17 cellular contexts compared by ENCODE assay signal in the genomic region with DNA sequence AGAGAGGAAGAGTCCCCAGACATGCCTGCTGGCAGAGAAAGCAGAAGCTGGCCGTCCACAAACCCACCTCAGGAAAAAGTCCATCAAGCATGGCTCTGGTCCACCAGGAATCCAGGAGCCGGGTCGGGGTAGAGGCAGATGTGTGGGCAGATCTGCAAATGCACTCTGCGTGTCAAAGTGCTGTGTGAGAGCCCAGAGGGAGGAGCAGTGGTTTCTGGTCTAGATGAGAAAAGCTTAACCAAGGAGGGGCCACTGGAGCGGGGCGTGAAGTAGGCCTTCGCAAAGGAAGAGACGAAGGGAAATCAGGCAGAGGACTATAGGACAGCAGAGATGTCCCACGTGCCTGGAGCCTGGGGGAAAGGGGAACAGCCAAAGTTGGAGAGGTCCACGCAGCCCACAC.
"Had no signal": no experiment of that assay in that cellular context is flagged by ENCODE, and none has a peak within 500 bp of the region (broad histone marks: within the 10 kb centered on the region; RNA-seq: fewer than 3 reads in every experiment).

No MANE protein-coding gene starts in this region.

- H3K36me3 Mint-ChIP-seq: activated CD8-positive, alpha-beta memory T cell treated with anti-CD3 and anti-CD28 coated beads, Interleukin-2, amount 10 ng/mL, durations not matched to agents 7 days and 5 days had no signal

- H3K4me3 ChIP-seq: adrenal gland, cardiac muscle cell, dorsolateral prefrontal cortex, left lung, tibial nerve had no signal

- H3K36me3 ChIP-seq: adrenal gland, cardiac muscle cell, left lung, neutrophil, tibial nerve, WERI-Rb-1 had no signal

- H3K27me3 Mint-ChIP-seq: activated CD4-positive, alpha-beta memory T cell treated with anti-CD3 and anti-CD28 coated beads for 36 hours; activated CD8-positive, alpha-beta memory T cell treated with anti-CD3 and anti-CD28 coated beads, Interleukin-2, amount 10 ng/mL, durations not matched to agents 7 days and 5 days; T-helper 17 cell had no signal

- ATAC-seq: activated CD8-positive, alpha-beta memory T cell treated with anti-CD3 and anti-CD28 coated beads, Interleukin-2, amount 10 ng/mL, durations not matched to agents 7 days and 5 days; left lung; stimulated activated effector memory CD8-positive, alpha-beta T cell treated with anti-CD3 and anti-CD28 coated beads, Interleukin-12 subunit alpha, Interleukin-12 subunit beta, amount 100 ng/mL, for 72 hours; T-helper 17 cell had no signal

- H3K9me3 ChIP-seq: adrenal gland, left lung, neutrophil, tibial nerve had no signal

- H3K27me3 ChIP-seq: adrenal gland, cardiac muscle cell, dorsolateral prefrontal cortex, left lung, neutrophil, tibial nerve had no signal

- H3K9me3 Mint-ChIP-seq: activated CD4-positive, alpha-beta memory T cell treated with anti-CD3 and anti-CD28 coated beads for 36 hours; endodermal cell; stimulated activated effector memory CD8-positive, alpha-beta T cell treated with anti-CD3 and anti-CD28 coated beads, Interleukin-12 subunit alpha, Interleukin-12 subunit beta, amount 100 ng/mL, for 72 hours had no signal

- H3K27ac Mint-ChIP-seq: activated CD4-positive, alpha-beta memory T cell treated with anti-CD3 and anti-CD28 coated beads for 36 hours; activated CD8-positive, alpha-beta memory T cell treated with anti-CD3 and anti-CD28 coated beads, Interleukin-2, amount 10 ng/mL, durations not matched to agents 7 days and 5 days; endodermal cell; stimulated activated effector memory CD8-positive, alpha-beta T cell treated with anti-CD3 and anti-CD28 coated beads, Interleukin-12 subunit alpha, Interleukin-12 subunit beta, amount 100 ng/mL, for 72 hours; T-helper 17 cell had no signal

- H3K4me1 ChIP-seq: left lung had no signal

- H3K27ac ChIP-seq: adrenal gland, cardiac muscle cell, left lung, neutrophil, tibial nerve, WERI-Rb-1 had no signal

- H3K4me3 Mint-ChIP-seq: activated CD4-positive, alpha-beta memory T cell treated with anti-CD3 and anti-CD28 coated beads for 36 hours; activated CD8-positive, alpha-beta memory T cell treated with anti-CD3 and anti-CD28 coated beads, Interleukin-2, amount 10 ng/mL, durations not matched to agents 7 days and 5 days; endodermal cell; naive B cell; stimulated activated effector memory CD8-positive, alpha-beta T cell treated with anti-CD3 and anti-CD28 coated beads, Interleukin-12 subunit alpha, Interleukin-12 subunit beta, amount 100 ng/mL, for 72 hours; T-helper 17 cell had no signal

- H3K4me1 Mint-ChIP-seq: endodermal cell had no signal

- DNase-seq: activated CD4-positive, alpha-beta memory T cell treated with anti-CD3 and anti-CD28 coated beads for 36 hours; activated CD8-positive, alpha-beta memory T cell treated with anti-CD3 and anti-CD28 coated beads, Interleukin-2, amount 10 ng/mL, durations not matched to agents 7 days and 5 days; activated effector memory CD4-positive, alpha-beta T cell treated with Interleukin-2 at 50 U/mL for 16 hours; activated naive CD4-positive, alpha-beta T cell treated with anti-CD3 and anti-CD28 coated beads, Interleukin-2, amount 50 U/mL, for 16 hours; activated T-cell treated with anti-CD3 and anti-CD28 coated beads, Interleukin-2, amount 50 U/mL, for 1 hour; adrenal gland; dorsolateral prefrontal cortex; endodermal cell; left lung; naive B cell; stimulated activated CD4-positive, alpha-beta T cell treated with anti-CD3 and anti-CD28 coated beads, Interleukin-12 subunit alpha, Interleukin-12 subunit beta, amount 100 ng/mL, for 4 hours; T-helper 17 cell; WERI-Rb-1 had no signal
